Comparison of ENCODE assay signal across 8 cellular contexts in genomic region chr7:100428967-100429636, GRCh38. TPM values are rescaled to one million over a fixed set of nuclear protein-coding genes. Genes with fewer than 3 reads are reported as not detected.
DNase-seq lines count a peak whose midpoint lies in the region; ATAC-seq and TF ChIP-seq lines count a peak whose summit lies in the region.

No MANE protein-coding gene starts in this region.

- H3K9me3 ChIP-seq in testis = no peaks in the 10 kb centered on the region

- peaks cover 21% of the 10 kb centered on the region for H3K36me3 Mint-ChIP-seq in activated naive CD8-positive, alpha-beta T cell treated with anti-CD3 and anti-CD28 coated beads, Interleukin-2, amount 10 ng/mL, durations not matched to agents 7 days and 5 days
- H3K36me3 Mint-ChIP-seq in glutamatergic neuron (ENCODE audit: unreplicated experiment) = no peaks in the 10 kb centered on the region

- intact Hi-C loops in testis (cut with DNase I; ENCODE audit: low total_unique reads) = no loop called here

- H3K4me1 Mint-ChIP-seq in activated naive CD8-positive, alpha-beta T cell treated with anti-CD3 and anti-CD28 coated beads, Interleukin-2, amount 10 ng/mL, durations not matched to agents 7 days and 5 days = peaks cover 35% of the 10 kb centered on the region
- no peaks in the 10 kb centered on the region for H3K4me1 Mint-ChIP-seq in glutamatergic neuron (ENCODE audit: low read depth, unreplicated experiment)

- H3K9me3 Mint-ChIP-seq in activated naive CD8-positive, alpha-beta T cell treated with anti-CD3 and anti-CD28 coated beads, Interleukin-2, amount 10 ng/mL, durations not matched to agents 7 days and 5 days = peaks cover 2% of the 10 kb centered on the region
- peaks cover 24% of the 10 kb centered on the region for H3K9me3 Mint-ChIP-seq in glutamatergic neuron (ENCODE audit: unreplicated experiment)

- POLR2A ChIA-PET in activated naive CD8-positive, alpha-beta T cell treated with anti-CD3 and anti-CD28 coated beads, Interleukin-2, amount 10 ng/mL, durations not matched to agents 7 days and 5 days (lab: Charles Lee) = interaction anchor here (0.5 to 3.8 kb wide), 54 partner anchors 9 to 1077 kb away, joined by 3 to 63 read pairs (median 4); partner anchors contain the start of genes AGFG2, AP4M1, COPS6 and FBXO24

- H3K27ac Mint-ChIP-seq in activated naive CD8-positive, alpha-beta T cell treated with anti-CD3 and anti-CD28 coated beads, Interleukin-2, amount 10 ng/mL, durations not matched to agents 7 days and 5 days = peak overlapping the region; percentile 99
- peak overlapping the region; percentile 98 for H3K27ac Mint-ChIP-seq in glutamatergic neuron (ENCODE audit: unreplicated experiment)

- peak overlapping the region; percentile 99 for H3K27ac ChIP-seq in testis

- 0 to 1% methylated on average over 35 to 40 of the region's 40 CpGs for WGBS in testis, 2 donors

- no peaks in the 10 kb centered on the region for H3K27me3 ChIP-seq in GM06990 (replicated peaks; ENCODE audit: control insufficient read depth, insufficient read depth, low read length)
- no peaks in the 10 kb centered on the region for H3K27me3 ChIP-seq in testis

- TF ChIP-seq CTCF in GM06990 (IDR thresholded peaks at IDR 0.05; ENCODE audit: insufficient read depth, low read length, poor library complexity, severe bottlenecking) (no peak), glutamatergic neuron (IDR thresholded peaks at IDR 0.05; ENCODE audit: partially characterized antibody, unreplicated experiment) (peak; percentile 63), omental fat pad (IDR thresholded peaks at IDR 0.05) (no peak), testis (IDR thresholded peaks at IDR 0.05) (peak in 2 of 3 experiments; percentile 56 to 71)

- peaks cover 23% of the 10 kb centered on the region for H3K4me1 ChIP-seq in testis

- ATAC-seq in HG02623 (IDR thresholded peaks at IDR 0.05; ENCODE audit: unreplicated experiment) (peak; percentile 41), omental fat pad (ENCODE audit: low FRiP score) (peak; percentile 89)
- ATAC-seq in activated naive CD8-positive, alpha-beta T cell treated with anti-CD3 and anti-CD28 coated beads, Interleukin-2, amount 10 ng/mL, durations not matched to agents 7 days and 5 days (ENCODE audit: low read depth) = peak; percentile 55

- H3K4me3 ChIP-seq in GM06990 (replicated peaks; ENCODE audit: low read depth, low read length) = peak overlapping the region; percentile 89
- peak overlapping the region; percentile 85 to 94 for H3K4me3 ChIP-seq in testis

- H3K36me3 ChIP-seq in GM06990 (ENCODE audit: control insufficient read depth, insufficient read depth, low read length) = peaks cover 13% of the 10 kb centered on the region
- no peaks in the 10 kb centered on the region for H3K36me3 ChIP-seq in testis (ENCODE audit: low read depth, missing control alignments)

- H3K27me3 Mint-ChIP-seq in activated naive CD8-positive, alpha-beta T cell treated with anti-CD3 and anti-CD28 coated beads, Interleukin-2, amount 10 ng/mL, durations not matched to agents 7 days and 5 days = peaks cover 7% of the 10 kb centered on the region
- H3K27me3 Mint-ChIP-seq in glutamatergic neuron (ENCODE audit: unreplicated experiment) = peaks cover 24% of the 10 kb centered on the region

- TF ChIP-seq POLR2A in testis (IDR thresholded peaks at IDR 0.05) = peak; percentile 4

- peak overlapping the region; percentile 97 for H3K4me3 Mint-ChIP-seq in activated naive CD8-positive, alpha-beta T cell treated with anti-CD3 and anti-CD28 coated beads, Interleukin-2, amount 10 ng/mL, durations not matched to agents 7 days and 5 days
- H3K4me3 Mint-ChIP-seq in glutamatergic neuron (ENCODE audit: unreplicated experiment) = peak overlapping the region; percentile 96

- DNase-seq in GM06990 (ENCODE audit: extremely low read depth, insufficient read length) = peak; percentile 100
- peak; percentile 97 for DNase-seq in NCI-H1105 treated with DMSO at 0.1 percent for 48 hours (lab: John Stamatoyannopoulos, UW)
- DNase-seq in SKM-1 treated with dmso at 0.1 percent for 144 hours (lab: John Stamatoyannopoulos, UW; ENCODE audit: unreplicated experiment) = peak; percentile 98
- peak; percentile 100 for DNase-seq in activated naive CD8-positive, alpha-beta T cell treated with anti-CD3 and anti-CD28 coated beads, Interleukin-2, amount 10 ng/mL, durations not matched to agents 7 days and 5 days
- peak; percentile 100 for DNase-seq in glutamatergic neuron
- DNase-seq in omental fat pad (ENCODE audit: low spot score) = peak; percentile 100
- DNase-seq in testis = peak; percentile 100

RNA-seq across cellular contexts. Expression of gene MEPCE, which starts 0.5 kb away (rescaled TPM):
- total RNA-seq in activated naive CD8-positive, alpha-beta T cell treated with anti-CD3 and anti-CD28 coated beads, Interleukin-2, amount 10 ng/mL, durations not matched to agents 7 days and 5 days = 10 to 100 TPM; 48.5 to 49.0 TPM
- total RNA-seq in glutamatergic neuron (ENCODE audit: unreplicated experiment) = 18.5 TPM
- 10 to 100 TPM; 23.6 to 49.5 (median 36.6) TPM for total RNA-seq in omental fat pad
- total RNA-seq in testis = 10 to 100 TPM; 74.6 to 89.3 TPM
- 182 TPM for polyA plus RNA-seq in testis (ENCODE audit: insufficient read depth, low read depth, low replicate concordance)

RNA-seq across cellular contexts. Expression of gene ZCWPW1, which starts 0.6 kb away (rescaled TPM):
- total RNA-seq in activated naive CD8-positive, alpha-beta T cell treated with anti-CD3 and anti-CD28 coated beads, Interleukin-2, amount 10 ng/mL, durations not matched to agents 7 days and 5 days = 1 to 10 TPM; 6.2 to 6.5 TPM
- total RNA-seq in glutamatergic neuron (ENCODE audit: unreplicated experiment) (1.8 TPM), omental fat pad (1 to 10 TPM; 2.8 to 5.8 (median 3.6) TPM), testis (100 to 1,000 TPM in 1 of 2 donors, 10 to 100 TPM in 1; 83.5 to 145 TPM)
- polyA plus RNA-seq in testis (ENCODE audit: insufficient read depth, low read depth, low replicate concordance) = 96.5 TPM

RNA-seq across cellular contexts. Expression of gene PPP1R35, which starts 7.2 kb away (rescaled TPM):
- total RNA-seq in activated naive CD8-positive, alpha-beta T cell treated with anti-CD3 and anti-CD28 coated beads, Interleukin-2, amount 10 ng/mL, durations not matched to agents 7 days and 5 days = 10 to 100 TPM; 84.4 to 93.6 TPM
- 24.1 TPM for total RNA-seq in glutamatergic neuron (ENCODE audit: unreplicated experiment)
- total RNA-seq in omental fat pad = 10 to 100 TPM in 3 of 4 donors, 1 to 10 TPM in 1; 6.1 to 22.2 (median 17.7) TPM
- total RNA-seq in testis = 100 to 1,000 TPM in 1 of 2 donors, 10 to 100 TPM in 1; 97.6 to 128 TPM
- 76.4 TPM for polyA plus RNA-seq in testis (ENCODE audit: insufficient read depth, low read depth, low replicate concordance)

RNA-seq across cellular contexts. Expression of gene SPACDR, which starts 35.0 kb away (rescaled TPM):
- 1 to 10 TPM; 3.5 to 5.9 TPM for total RNA-seq in activated naive CD8-positive, alpha-beta T cell treated with anti-CD3 and anti-CD28 coated beads, Interleukin-2, amount 10 ng/mL, durations not matched to agents 7 days and 5 days
- 1.7 TPM for total RNA-seq in glutamatergic neuron (ENCODE audit: unreplicated experiment)
- total RNA-seq in omental fat pad = 1 to 10 TPM in 1 of 4 donors, under 1 TPM in 1, not detected in 2; 0.84 to 1.3 TPM
- total RNA-seq in testis = 10 to 100 TPM; 34.0 to 45.8 TPM
- 84.9 TPM for polyA plus RNA-seq in testis (ENCODE audit: insufficient read depth, low read depth, low replicate concordance)

RNA-seq across cellular contexts. Expression of gene TSC22D4, which starts 49.9 kb away (rescaled TPM):
- total RNA-seq in activated naive CD8-positive, alpha-beta T cell treated with anti-CD3 and anti-CD28 coated beads, Interleukin-2, amount 10 ng/mL, durations not matched to agents 7 days and 5 days = 100 to 1,000 TPM; 157 to 159 TPM
- total RNA-seq in glutamatergic neuron (ENCODE audit: unreplicated experiment) (39.6 TPM), omental fat pad (10 to 100 TPM; 15.6 to 36.4 (median 21.4) TPM), testis (100 to 1,000 TPM; 135 to 165 TPM)
- polyA plus RNA-seq in testis (ENCODE audit: insufficient read depth, low read depth, low replicate concordance) = 57.4 TPM

Comparison
In these comparisons a context has a peak if more than half of its experiments do, and no peak if none do; other contexts are left out.
1. Peak in every context shown above with its lines: DNase-seq, ATAC-seq, H3K4me3 ChIP-seq and H3K27ac ChIP-seq.
2. CTCF ChIP-seq: peak in glutamatergic neuron (single experiment) and testis (2 of 3); none in GM06990 (single experiment) and omental fat pad (0 of 3).
3. RNA of gene ZCWPW1, which starts 0.6 kb away (total RNA-seq): 83.5 to 145 TPM in testis; 6.2 to 6.5 TPM in activated naive CD8-positive, alpha-beta T cell treated with anti-CD3 and anti-CD28 coated beads, Interleukin-2, amount 10 ng/mL, durations not matched to agents 7 days and 5 days, 2.8 to 5.8 TPM in omental fat pad and 1.8 TPM in glutamatergic neuron (single experiment); every median in the first group is over 10 times any median in the second.